Comparison of ENCODE assay signal across 12 cellular contexts in genomic region chr2:40360652-40361051, GRCh38.
DNase-seq lines count a peak whose midpoint lies in the region; TF ChIP-seq lines count a peak whose summit lies in the region.
"Had no signal": no experiment of that assay in that cellular context is flagged by ENCODE, and none has a peak within 500 bp of the region (broad histone marks: within the 10 kb centered on the region; RNA-seq: fewer than 3 reads in every experiment).

No MANE protein-coding gene starts in this region.

- H2AFZ ChIP-seq in smooth muscle cell (ENCODE audit: low read depth) = no peak overlapping the region

- no peaks in the 10 kb centered on the region for H4K20me1 ChIP-seq in smooth muscle cell (ENCODE audit: low read depth)

- H3K9ac ChIP-seq in rectal smooth muscle tissue (ENCODE audit: low read length) (no peak overlapping the region), smooth muscle cell (ENCODE audit: low read depth) (no peak overlapping the region)

- H3K79me2 ChIP-seq in smooth muscle cell (ENCODE audit: low read depth) = no peaks in the 10 kb centered on the region

- in situ Hi-C loops in GM13976 (cut with MboI; ENCODE audit: low sequenced_read_pairs, unreplicated experiment) = no loop called here

- H3K27ac ChIP-seq in rectal smooth muscle tissue (ENCODE audit: low read depth, low read length) = peak overlapping the region; percentile 35
- H3K27ac ChIP-seq in smooth muscle cell (ENCODE audit: low read depth) = no peak overlapping the region

- TF ChIP-seq CTCF in LNCaP clone FGC (IDR thresholded peaks at IDR 0.05; ENCODE audit: control insufficient read depth, extremely low read depth, insufficient read depth) (0 out of 2 replicates have a peak, but pooled peaks have one; percentile 11), epithelial cell of esophagus (IDR thresholded peaks at IDR 0.05; ENCODE audit: insufficient read depth, low read depth, low read length, missing control alignments) (no peak), GM13976 (IDR thresholded peaks at IDR 0.05; ENCODE audit: borderline replicate concordance, control extremely low read depth, extremely low read depth, insufficient read depth, missing control alignments) (no peak), smooth muscle cell (IDR thresholded peaks at IDR 0.05; ENCODE audit: borderline replicate concordance, insufficient read depth, poor library complexity, severe bottlenecking) (no peak)

- H3F3A ChIP-seq in smooth muscle cell (ENCODE audit: low read depth) = no peaks in the 10 kb centered on the region

- H3K4me2 ChIP-seq in smooth muscle cell = no peak overlapping the region

- H3K9me3 ChIP-seq in smooth muscle cell (replicated peaks; ENCODE audit: low read depth) = no peaks in the 10 kb centered on the region
- H3K9me3 ChIP-seq: mucosa of descending colon had no signal

- H3K4me1 ChIP-seq in rectal smooth muscle tissue (ENCODE audit: control insufficient read depth, insufficient read depth, low read length) = peaks cover 13% of the 10 kb centered on the region
- H3K4me1 ChIP-seq in smooth muscle cell (ENCODE audit: low read depth) = peaks cover 6% of the 10 kb centered on the region

- 85% methylated on average over 1 of the region's 1 CpG for WGBS in smooth muscle cell (ENCODE audit: low lambda C conversion rate)

- no peak overlapping the region for H3K4me3 ChIP-seq in LNCaP clone FGC (ENCODE audit: low read depth, low read length)
- H3K4me3 ChIP-seq in epithelial cell of esophagus (ENCODE audit: low read length) = no peak overlapping the region
- no peak overlapping the region for H3K4me3 ChIP-seq in rectal smooth muscle tissue (ENCODE audit: low read length)
- no peak overlapping the region for H3K4me3 ChIP-seq in smooth muscle cell
- H3K4me3 ChIP-seq: dorsolateral prefrontal cortex, mucosa of descending colon had no signal

- DNase-seq in EL = peak; percentile 33
- no peak for DNase-seq in LNCaP clone FGC (ENCODE audit: low read depth)
- peak; percentile 26 for DNase-seq in epithelial cell of esophagus (ENCODE audit: low read depth)
- no peak for DNase-seq in GM13976 (ENCODE audit: low spot score)
- DNase-seq in stimulated activated naive CD4-positive, alpha-beta T cell (lab: John Stamatoyannopoulos, UW) = no peak
- no peak for DNase-seq in stimulated activated CD4-positive, alpha-beta T cell treated with anti-CD3 and anti-CD28 coated beads, Interleukin-4, amount 100 ng/mL, for 1 hour
- DNase-seq in smooth muscle cell (lab: John Stamatoyannopoulos, UW; ENCODE audit: unreplicated experiment) = no peak
- DNase-seq: activated CD4-positive, alpha-beta T cell treated with anti-CD3 and anti-CD28 coated beads, Interleukin-2, amount 10 ng/mL, durations not matched to agents 24 days and 14 days; dorsolateral prefrontal cortex; stimulated activated CD4-positive, alpha-beta T cell treated with anti-CD3 and anti-CD28 coated beads, Interleukin-1b, Interleukin-23, amount 100 ng/mL, for 48 hours had no signal

- H3K27me3 ChIP-seq in rectal smooth muscle tissue (ENCODE audit: control insufficient read depth, insufficient read depth, low read length) = no peaks in the 10 kb centered on the region
- H3K27me3 ChIP-seq in smooth muscle cell (ENCODE audit: low read depth) = no peaks in the 10 kb centered on the region
- H3K27me3 ChIP-seq: dorsolateral prefrontal cortex had no signal

- H3K36me3 ChIP-seq in rectal smooth muscle tissue (ENCODE audit: control insufficient read depth, insufficient read depth, low read length) (no peaks in the 10 kb centered on the region), smooth muscle cell (ENCODE audit: low read depth) (no peaks in the 10 kb centered on the region)

Comparison
In these comparisons a context has a peak if more than half of its experiments do, and no peak if none do; other contexts are left out.
1. DNase-seq: peak in EL (single experiment) and epithelial cell of esophagus (single experiment); none in LNCaP clone FGC (single experiment), GM13976 (single experiment), stimulated activated naive CD4-positive, alpha-beta T cell (0 of 6), stimulated activated CD4-positive, alpha-beta T cell treated with anti-CD3 and anti-CD28 coated beads, Interleukin-4, amount 100 ng/mL, for 1 hour (single experiment) and smooth muscle cell (single experiment).